In genomic region chr4:2958446-2958845, GRCh38 we compare ENCODE assay signal across 1 cellular context.
TF ChIP-seq lines count a peak whose summit lies in the region.

No MANE protein-coding gene starts in this region.

TF ChIP-seq in IMR-90, 13 proteins besides CTCF, POLR2A, EP300 and RAD21:
- TF ChIP-seq FOS (IDR thresholded peaks at IDR 0.05; ENCODE audit: low read depth, low read length) (no peak), MAFK (IDR thresholded peaks at IDR 0.05; ENCODE audit: low read depth, low read length) (no peak), CHD1 (IDR thresholded peaks at IDR 0.05; ENCODE audit: low read depth, low read length) (no peak), ELK1 (IDR thresholded peaks at IDR 0.05; ENCODE audit: borderline replicate concordance, low read depth, low read length) (no peak), MAZ (IDR thresholded peaks at IDR 0.05; ENCODE audit: borderline replicate concordance, low read depth, low read length) (no peak), SMC3 (IDR thresholded peaks at IDR 0.05; ENCODE audit: low read depth, low read length) (no peak), USF2 (IDR thresholded peaks at IDR 0.05; ENCODE audit: low read depth, low read length) (no peak), CEBPB (IDR thresholded peaks at IDR 0.05; ENCODE audit: low read depth, low read length) (no peak), RFX5 (IDR thresholded peaks at IDR 0.05; ENCODE audit: low read depth, low read length) (no peak), NFE2L2 (IDR thresholded peaks at IDR 0.05; ENCODE audit: low read depth, low read length) (no peak), RCOR1 (IDR thresholded peaks at IDR 0.05; ENCODE audit: insufficient replicate concordance, low read length) (no peak), MXI1 (IDR thresholded peaks at IDR 0.05; ENCODE audit: borderline replicate concordance, low read depth, low read length) (no peak), BHLHE40 (IDR thresholded peaks at IDR 0.05; ENCODE audit: low read depth, low read length) (no peak)
